ENCODE assay signal across 31 cellular contexts in the genomic region with DNA sequence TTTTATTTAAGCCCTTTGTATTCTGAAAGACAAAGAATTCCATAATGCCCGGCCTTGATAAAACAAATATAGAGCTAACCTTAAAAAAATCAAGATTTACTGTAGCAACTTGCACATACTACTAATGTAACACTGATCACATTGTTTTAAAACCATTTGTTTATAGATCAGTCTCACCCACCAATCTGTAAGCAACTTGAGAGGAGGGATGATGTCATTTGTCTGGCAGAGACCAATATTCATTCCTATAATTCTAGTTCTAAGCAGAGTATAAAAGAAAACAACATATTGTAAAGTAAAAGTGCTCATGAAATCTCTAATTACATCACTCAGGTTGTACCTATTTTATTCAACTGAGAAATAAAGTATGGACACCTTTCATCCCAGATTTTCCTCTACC.
"Had no signal": no experiment of that assay in that cellular context is flagged by ENCODE, and none has a peak within 500 bp of the region (broad histone marks: within the 10 kb centered on the region; RNA-seq: fewer than 3 reads in every experiment).

No MANE protein-coding gene starts in this region.

- H3K4me2 ChIP-seq: hepatocyte had no signal

- H3K9me3 ChIP-seq: esophagus muscularis mucosa, gastrocnemius medialis had no signal

- ATAC-seq: activated CD4-positive, alpha-beta T cell treated with anti-CD3 and anti-CD28 coated beads for 36 hours; activated CD8-positive, alpha-beta memory T cell treated with anti-CD3 and anti-CD28 coated beads, Interleukin-2, amount 10 ng/mL, durations not matched to agents 7 days and 5 days; activated CD8-positive, alpha-beta T cell treated with anti-CD3 and anti-CD28 coated beads, Interleukin-2, amount 10 ng/mL, durations not matched to agents 7 days and 5 days; foreskin keratinocyte; gastrocnemius medialis; heart right ventricle had no signal

- H3K27ac Mint-ChIP-seq: activated CD4-positive, alpha-beta memory T cell treated with anti-CD3 and anti-CD28 coated beads for 36 hours; activated CD4-positive, alpha-beta T cell treated with anti-CD3 and anti-CD28 coated beads for 36 hours; activated CD4-positive, alpha-beta T cell treated with anti-CD3 and anti-CD28 coated beads, Interleukin-2, amount 10 ng/mL, durations not matched to agents 24 days and 14 days; activated CD8-positive, alpha-beta memory T cell treated with anti-CD3 and anti-CD28 coated beads, Interleukin-2, amount 10 ng/mL, durations not matched to agents 7 days and 5 days; activated CD8-positive, alpha-beta T cell treated with anti-CD3 and anti-CD28 coated beads, Interleukin-2, amount 10 ng/mL, durations not matched to agents 7 days and 5 days; activated naive CD8-positive, alpha-beta T cell; activated T-helper 1 cell treated with anti-CD3 and anti-CD28 coated beads, Interleukin-12 subunit alpha, Interleukin-12 subunit beta, Interleukin-2, Interleukin-4 antibody, amounts not matched to agents 30 ng/mL and 10 ng/mL and 1 ng/mL, durations not matched to agents 14 hours and 24 hours and 36 hours; activated T-helper 2 cell treated with anti-CD3 and anti-CD28 coated beads, Interferon-gamma antibody, Interleukin-2, Interleukin-4, amounts not matched to agents 10 μg/mL and 5 μg/mL and 100 μg/mL, durations not matched to agents 14 hours and 24 hours and 36 hours; dendritic cell treated with granulocyte-macrophage colony-stimulating factor and Interleukin-4, amounts not matched to agents 40 ng/mL and 50 ng/mL, for 4 days; endodermal cell had no signal

- DNase-seq: activated CD4-positive, alpha-beta memory T cell treated with anti-CD3 and anti-CD28 coated beads for 36 hours; activated CD4-positive, alpha-beta T cell treated with anti-CD3 and anti-CD28 coated beads for 36 hours; activated CD4-positive, alpha-beta T cell treated with anti-CD3 and anti-CD28 coated beads, Interleukin-2, amount 10 ng/mL, durations not matched to agents 24 days and 14 days; activated CD4-positive, CD25-positive, alpha-beta regulatory T cell; activated CD4-positive, CD25-positive, alpha-beta regulatory T cell treated with anti-CD3 and anti-CD28 coated beads, Interleukin-2, amount 50 U/mL, for 72 hours; activated CD8-positive, alpha-beta memory T cell treated with anti-CD3 and anti-CD28 coated beads, Interleukin-2, amount 10 ng/mL, durations not matched to agents 7 days and 5 days; activated CD8-positive, alpha-beta memory T cell treated with anti-CD3 and anti-CD28 coated beads, Interleukin-2, amount 50 U/mL, for 4 hours; activated CD8-positive, alpha-beta T cell treated with anti-CD3 and anti-CD28 coated beads, Interleukin-2, amount 10 ng/mL, durations not matched to agents 7 days and 5 days; activated effector memory CD4-positive, alpha-beta T cell treated with anti-CD3 and anti-CD28 coated beads, Interleukin-2, amount 50 U/mL, for 16 hours; activated naive CD4-positive, alpha-beta T cell treated with anti-CD3 and anti-CD28 coated beads, Interleukin-2, amount 50 U/mL, for 16 hours; activated naive CD4-positive, alpha-beta T cell treated with Interleukin-2 at 50 U/mL for 16 hours; activated T-cell treated with anti-CD3 and anti-CD28 coated beads, Interleukin-2, amount 50 U/mL, for 1 hour; activated T-cell treated with anti-CD3 and anti-CD28 coated beads, Interleukin-2, amount 50 U/mL, for 48 hours; amniotic stem cell; aorta; brain microvascular endothelial cell; dorsolateral prefrontal cortex; effector memory CD4-positive, alpha-beta T cell; endodermal cell; foreskin keratinocyte; gastrocnemius medialis; heart right ventricle; T-helper 2 cell had no signal

- H3K4me1 ChIP-seq: esophagus muscularis mucosa, foreskin keratinocyte, gastrocnemius medialis, heart right ventricle had no signal

- H2AFZ ChIP-seq: hepatocyte had no signal

- H3K27me3 Mint-ChIP-seq: activated CD4-positive, alpha-beta memory T cell treated with anti-CD3 and anti-CD28 coated beads for 36 hours; activated CD4-positive, alpha-beta T cell treated with anti-CD3 and anti-CD28 coated beads, Interleukin-2, amount 10 ng/mL, durations not matched to agents 24 days and 14 days; activated CD8-positive, alpha-beta memory T cell treated with anti-CD3 and anti-CD28 coated beads, Interleukin-2, amount 10 ng/mL, durations not matched to agents 7 days and 5 days had no signal

- H3K4me3 ChIP-seq: coronary artery, dorsolateral prefrontal cortex, esophagus muscularis mucosa, gastrocnemius medialis, heart right ventricle, hepatocyte had no signal

- H3K27me3 ChIP-seq: brain microvascular endothelial cell, esophagus muscularis mucosa, foreskin keratinocyte, gastrocnemius medialis, heart right ventricle, hepatocyte had no signal

- H3K27ac ChIP-seq: brain microvascular endothelial cell, coronary artery, esophagus muscularis mucosa, foreskin keratinocyte, gastrocnemius medialis, heart right ventricle, hepatocyte had no signal

- H3K36me3 Mint-ChIP-seq: activated CD4-positive, alpha-beta memory T cell treated with anti-CD3 and anti-CD28 coated beads for 36 hours; activated CD8-positive, alpha-beta memory T cell treated with anti-CD3 and anti-CD28 coated beads, Interleukin-2, amount 10 ng/mL, durations not matched to agents 7 days and 5 days; activated naive CD8-positive, alpha-beta T cell had no signal

- H3K4me3 Mint-ChIP-seq: activated CD4-positive, alpha-beta memory T cell treated with anti-CD3 and anti-CD28 coated beads for 36 hours; activated CD4-positive, alpha-beta T cell treated with anti-CD3 and anti-CD28 coated beads for 36 hours; activated CD4-positive, alpha-beta T cell treated with anti-CD3 and anti-CD28 coated beads, Interleukin-2, amount 10 ng/mL, durations not matched to agents 24 days and 14 days; activated CD8-positive, alpha-beta memory T cell treated with anti-CD3 and anti-CD28 coated beads, Interleukin-2, amount 10 ng/mL, durations not matched to agents 7 days and 5 days; activated CD8-positive, alpha-beta T cell treated with anti-CD3 and anti-CD28 coated beads, Interleukin-2, amount 10 ng/mL, durations not matched to agents 7 days and 5 days; activated naive CD8-positive, alpha-beta T cell; activated T-helper 1 cell treated with anti-CD3 and anti-CD28 coated beads, Interleukin-12 subunit alpha, Interleukin-12 subunit beta, Interleukin-2, Interleukin-4 antibody, amounts not matched to agents 30 ng/mL and 10 ng/mL and 1 ng/mL, durations not matched to agents 14 hours and 24 hours and 36 hours; central memory CD8-positive, alpha-beta T cell; dendritic cell treated with granulocyte-macrophage colony-stimulating factor and Interleukin-4, amounts not matched to agents 40 ng/mL and 50 ng/mL, for 4 days; endodermal cell had no signal

- H3K36me3 ChIP-seq: brain microvascular endothelial cell, esophagus muscularis mucosa, gastrocnemius medialis, heart right ventricle had no signal

- H3K9me3 Mint-ChIP-seq: activated CD4-positive, alpha-beta memory T cell treated with anti-CD3 and anti-CD28 coated beads for 36 hours; activated CD4-positive, alpha-beta T cell treated with anti-CD3 and anti-CD28 coated beads, Interleukin-2, amount 10 ng/mL, durations not matched to agents 24 days and 14 days; activated T-helper 1 cell treated with anti-CD3 and anti-CD28 coated beads, Interleukin-12 subunit alpha, Interleukin-12 subunit beta, Interleukin-2, Interleukin-4 antibody, amounts not matched to agents 30 ng/mL and 10 ng/mL and 1 ng/mL, durations not matched to agents 14 hours and 24 hours and 36 hours; activated T-helper 2 cell treated with anti-CD3 and anti-CD28 coated beads, Interferon-gamma antibody, Interleukin-2, Interleukin-4, amounts not matched to agents 10 μg/mL and 5 μg/mL and 100 μg/mL, durations not matched to agents 14 hours and 24 hours and 36 hours; central memory CD8-positive, alpha-beta T cell; dendritic cell treated with granulocyte-macrophage colony-stimulating factor and Interleukin-4, amounts not matched to agents 40 ng/mL and 50 ng/mL, for 4 days; endodermal cell had no signal

- H3K79me2 ChIP-seq: hepatocyte had no signal

- H3K4me1 Mint-ChIP-seq: activated CD4-positive, alpha-beta T cell treated with anti-CD3 and anti-CD28 coated beads for 36 hours; activated CD4-positive, alpha-beta T cell treated with anti-CD3 and anti-CD28 coated beads, Interleukin-2, amount 10 ng/mL, durations not matched to agents 24 days and 14 days; activated CD8-positive, alpha-beta memory T cell treated with anti-CD3 and anti-CD28 coated beads, Interleukin-2, amount 10 ng/mL, durations not matched to agents 7 days and 5 days; central memory CD8-positive, alpha-beta T cell had no signal
